In genomic region chr12:121388421-121388981, GRCh38 we compare ENCODE assay signal across 1 cellular context.
TF ChIP-seq lines count a peak whose summit lies in the region.

No MANE protein-coding gene starts in this region.

TF ChIP-seq in WTC11, 78 proteins besides CTCF, POLR2A, EP300 and RAD21 (continued from another document):
- TF ChIP-seq ATF6 (CRISPR knock-in tag; IDR thresholded peaks at IDR 0.05), result no peak
